Comparison of ENCODE assay signal across 33 cellular contexts in the genomic region with DNA sequence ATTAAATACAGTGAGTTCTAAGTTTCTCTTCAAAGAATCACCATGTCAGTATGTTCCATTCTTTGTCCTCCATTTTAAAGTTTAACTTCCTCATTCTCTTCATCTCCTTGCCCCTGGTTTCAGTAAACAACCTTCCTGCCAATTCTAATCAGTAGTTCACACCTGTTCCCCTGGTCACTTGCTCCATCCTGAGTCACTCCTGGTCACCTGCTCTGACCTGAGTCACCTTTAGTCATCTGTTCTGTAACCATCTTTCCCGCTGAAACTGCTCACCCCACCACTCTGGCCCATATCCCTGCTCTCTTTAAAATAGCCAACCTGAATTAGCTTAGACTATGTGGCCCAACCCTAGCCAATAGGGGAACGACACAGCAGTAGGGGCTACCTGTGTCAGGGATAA.
"Had no signal": no experiment of that assay in that cellular context is flagged by ENCODE, and none has a peak within 500 bp of the region (broad histone marks: within the 10 kb centered on the region; RNA-seq: fewer than 3 reads in every experiment).

No MANE protein-coding gene starts in this region.

- H3K27me3 ChIP-seq: adrenal gland, body of pancreas, brain microvascular endothelial cell, breast epithelium had no signal

- ATAC-seq: activated CD8-positive, alpha-beta T cell treated with anti-CD3 and anti-CD28 coated beads for 36 hours; activated naive CD4-positive, alpha-beta T cell treated with anti-CD3 and anti-CD28 coated beads, Interleukin-2, amount 50 U/mL, for 72 hours; activated T-cell treated with anti-CD3 and anti-CD28 coated beads, Interleukin-2, amount 50 U/mL, for 4 hours; activated T-cell treated with anti-CD3 and anti-CD28 coated beads, Interleukin-2, amount 50 U/mL, for 72 hours; activated T-helper 17 cell treated with anti-CD3 and anti-CD28 coated beads, Interleukin-2, amount 50 U/mL, for 72 hours; body of pancreas had no signal

- H3K36me3 ChIP-seq: adrenal gland, brain microvascular endothelial cell, breast epithelium had no signal

- H3K4me1 ChIP-seq: adrenal gland, body of pancreas, breast epithelium had no signal

- DNase-seq: activated B cell treated with CpG ODN at 0.5 μM for 24 hours; activated CD4-positive, alpha-beta memory T cell treated with anti-CD3 and anti-CD28 coated beads for 36 hours; activated CD4-positive, alpha-beta T cell treated with anti-CD3 and anti-CD28 coated beads for 4 hours; activated CD4-positive, alpha-beta T cell treated with anti-CD3 and anti-CD28 coated beads, Interleukin-2, amount 10 ng/mL, durations not matched to agents 24 days and 14 days; activated CD4-positive, alpha-beta T cell treated with anti-CD3 and anti-CD28 coated beads, Interleukin-2, amount 50 U/mL, for 1 hour; activated CD4-positive, alpha-beta T cell treated with anti-CD3 and anti-CD28 coated beads, Interleukin-2, amount 50 U/mL, for 4 hours; activated CD4-positive, CD25-positive, alpha-beta regulatory T cell treated with anti-CD3 and anti-CD28 coated beads, Interleukin-2, amount 50 U/mL, for 72 hours; activated CD8-positive, alpha-beta memory T cell treated with anti-CD3 and anti-CD28 coated beads, Interleukin-2, amount 50 U/mL, for 4 hours; activated CD8-positive, alpha-beta T cell treated with anti-CD3 and anti-CD28 coated beads for 36 hours; activated effector memory CD4-positive, alpha-beta T cell treated with anti-CD3 and anti-CD28 coated beads, Interleukin-2, amount 50 U/mL, for 16 hours; activated gamma-delta T cell treated with Interleukin-2 at 50 U/mL for 16 hours; activated naive CD4-positive, alpha-beta T cell; activated naive CD4-positive, alpha-beta T cell treated with anti-CD3 and anti-CD28 coated beads for 36 hours; activated naive CD4-positive, alpha-beta T cell treated with anti-CD3 and anti-CD28 coated beads, Interleukin-2, amount 50 U/mL, for 16 hours; activated naive CD8-positive, alpha-beta T cell treated with anti-CD3 and anti-CD28 coated beads for 36 hours; activated T-cell treated with anti-CD3 and anti-CD28 coated beads for 4 hours; activated T-cell treated with anti-CD3 and anti-CD28 coated beads, Interleukin-2, amount 50 U/mL, for 1 hour; activated T-cell treated with anti-CD3 and anti-CD28 coated beads, Interleukin-2, amount 50 U/mL, for 4 hours; activated T-cell treated with anti-CD3 and anti-CD28 coated beads, Interleukin-2, amount 50 U/mL, for 72 hours; adrenal gland; amniotic stem cell; aorta; body of pancreas; brain microvascular endothelial cell; central memory CD4-positive, alpha-beta T cell; T-helper 2 cell; T-helper 9 cell had no signal

- H3K4me3 ChIP-seq: adrenal gland, body of pancreas, breast epithelium had no signal

- H3K9me3 ChIP-seq: adrenal gland, body of pancreas had no signal

- FAIRE-seq: astrocyte, TTC549 had no signal

- H3K27ac ChIP-seq: adrenal gland, body of pancreas, brain microvascular endothelial cell, breast epithelium, VCaP had no signal
